ENCODE assay signal across 1 cellular context in the genomic region with DNA sequence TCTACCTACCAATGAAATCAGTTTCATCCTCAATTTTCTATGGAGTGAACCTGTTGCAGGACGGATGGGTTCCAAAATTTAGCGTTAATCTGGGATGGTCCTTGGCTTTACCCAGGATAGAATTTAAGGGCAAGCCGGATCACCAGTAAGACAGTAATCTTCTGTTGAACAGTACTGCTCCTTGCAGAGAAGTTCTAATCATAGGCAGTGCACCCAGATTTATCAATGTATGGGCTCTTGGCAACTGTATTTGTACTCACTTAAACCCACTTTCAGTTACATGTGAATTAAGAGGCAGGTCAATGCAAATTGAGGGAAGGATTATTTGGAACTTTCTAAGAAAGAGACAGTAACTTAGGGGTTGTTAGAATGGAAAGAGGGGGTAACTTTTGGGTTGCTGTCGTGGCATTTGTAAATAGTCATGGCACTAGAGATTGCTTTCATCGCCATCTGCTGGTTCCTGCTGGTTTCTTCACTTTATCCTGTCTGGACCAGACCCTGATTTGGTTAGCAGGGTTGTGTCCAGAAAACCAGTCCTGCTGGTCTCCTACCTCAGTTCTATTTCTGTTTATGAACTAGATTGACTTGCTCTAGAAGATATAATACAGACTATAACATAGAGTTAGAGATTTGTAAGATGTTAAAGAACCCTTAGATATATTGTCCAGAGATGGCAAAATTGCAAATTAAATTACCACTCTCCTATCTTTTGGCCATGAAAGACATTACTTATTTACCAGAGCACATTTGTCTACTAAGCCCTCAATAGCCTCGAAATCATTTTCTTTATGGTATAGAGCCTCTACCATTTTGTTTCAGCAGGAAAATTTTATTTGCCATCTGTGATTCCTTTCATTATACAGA.
TF ChIP-seq lines count a peak whose summit lies in the region.

No MANE protein-coding gene starts in this region.

TF ChIP-seq in GM23338, 12 proteins besides CTCF, POLR2A, EP300 and RAD21 (continued from another document):
- TF ChIP-seq, protein P1, sequence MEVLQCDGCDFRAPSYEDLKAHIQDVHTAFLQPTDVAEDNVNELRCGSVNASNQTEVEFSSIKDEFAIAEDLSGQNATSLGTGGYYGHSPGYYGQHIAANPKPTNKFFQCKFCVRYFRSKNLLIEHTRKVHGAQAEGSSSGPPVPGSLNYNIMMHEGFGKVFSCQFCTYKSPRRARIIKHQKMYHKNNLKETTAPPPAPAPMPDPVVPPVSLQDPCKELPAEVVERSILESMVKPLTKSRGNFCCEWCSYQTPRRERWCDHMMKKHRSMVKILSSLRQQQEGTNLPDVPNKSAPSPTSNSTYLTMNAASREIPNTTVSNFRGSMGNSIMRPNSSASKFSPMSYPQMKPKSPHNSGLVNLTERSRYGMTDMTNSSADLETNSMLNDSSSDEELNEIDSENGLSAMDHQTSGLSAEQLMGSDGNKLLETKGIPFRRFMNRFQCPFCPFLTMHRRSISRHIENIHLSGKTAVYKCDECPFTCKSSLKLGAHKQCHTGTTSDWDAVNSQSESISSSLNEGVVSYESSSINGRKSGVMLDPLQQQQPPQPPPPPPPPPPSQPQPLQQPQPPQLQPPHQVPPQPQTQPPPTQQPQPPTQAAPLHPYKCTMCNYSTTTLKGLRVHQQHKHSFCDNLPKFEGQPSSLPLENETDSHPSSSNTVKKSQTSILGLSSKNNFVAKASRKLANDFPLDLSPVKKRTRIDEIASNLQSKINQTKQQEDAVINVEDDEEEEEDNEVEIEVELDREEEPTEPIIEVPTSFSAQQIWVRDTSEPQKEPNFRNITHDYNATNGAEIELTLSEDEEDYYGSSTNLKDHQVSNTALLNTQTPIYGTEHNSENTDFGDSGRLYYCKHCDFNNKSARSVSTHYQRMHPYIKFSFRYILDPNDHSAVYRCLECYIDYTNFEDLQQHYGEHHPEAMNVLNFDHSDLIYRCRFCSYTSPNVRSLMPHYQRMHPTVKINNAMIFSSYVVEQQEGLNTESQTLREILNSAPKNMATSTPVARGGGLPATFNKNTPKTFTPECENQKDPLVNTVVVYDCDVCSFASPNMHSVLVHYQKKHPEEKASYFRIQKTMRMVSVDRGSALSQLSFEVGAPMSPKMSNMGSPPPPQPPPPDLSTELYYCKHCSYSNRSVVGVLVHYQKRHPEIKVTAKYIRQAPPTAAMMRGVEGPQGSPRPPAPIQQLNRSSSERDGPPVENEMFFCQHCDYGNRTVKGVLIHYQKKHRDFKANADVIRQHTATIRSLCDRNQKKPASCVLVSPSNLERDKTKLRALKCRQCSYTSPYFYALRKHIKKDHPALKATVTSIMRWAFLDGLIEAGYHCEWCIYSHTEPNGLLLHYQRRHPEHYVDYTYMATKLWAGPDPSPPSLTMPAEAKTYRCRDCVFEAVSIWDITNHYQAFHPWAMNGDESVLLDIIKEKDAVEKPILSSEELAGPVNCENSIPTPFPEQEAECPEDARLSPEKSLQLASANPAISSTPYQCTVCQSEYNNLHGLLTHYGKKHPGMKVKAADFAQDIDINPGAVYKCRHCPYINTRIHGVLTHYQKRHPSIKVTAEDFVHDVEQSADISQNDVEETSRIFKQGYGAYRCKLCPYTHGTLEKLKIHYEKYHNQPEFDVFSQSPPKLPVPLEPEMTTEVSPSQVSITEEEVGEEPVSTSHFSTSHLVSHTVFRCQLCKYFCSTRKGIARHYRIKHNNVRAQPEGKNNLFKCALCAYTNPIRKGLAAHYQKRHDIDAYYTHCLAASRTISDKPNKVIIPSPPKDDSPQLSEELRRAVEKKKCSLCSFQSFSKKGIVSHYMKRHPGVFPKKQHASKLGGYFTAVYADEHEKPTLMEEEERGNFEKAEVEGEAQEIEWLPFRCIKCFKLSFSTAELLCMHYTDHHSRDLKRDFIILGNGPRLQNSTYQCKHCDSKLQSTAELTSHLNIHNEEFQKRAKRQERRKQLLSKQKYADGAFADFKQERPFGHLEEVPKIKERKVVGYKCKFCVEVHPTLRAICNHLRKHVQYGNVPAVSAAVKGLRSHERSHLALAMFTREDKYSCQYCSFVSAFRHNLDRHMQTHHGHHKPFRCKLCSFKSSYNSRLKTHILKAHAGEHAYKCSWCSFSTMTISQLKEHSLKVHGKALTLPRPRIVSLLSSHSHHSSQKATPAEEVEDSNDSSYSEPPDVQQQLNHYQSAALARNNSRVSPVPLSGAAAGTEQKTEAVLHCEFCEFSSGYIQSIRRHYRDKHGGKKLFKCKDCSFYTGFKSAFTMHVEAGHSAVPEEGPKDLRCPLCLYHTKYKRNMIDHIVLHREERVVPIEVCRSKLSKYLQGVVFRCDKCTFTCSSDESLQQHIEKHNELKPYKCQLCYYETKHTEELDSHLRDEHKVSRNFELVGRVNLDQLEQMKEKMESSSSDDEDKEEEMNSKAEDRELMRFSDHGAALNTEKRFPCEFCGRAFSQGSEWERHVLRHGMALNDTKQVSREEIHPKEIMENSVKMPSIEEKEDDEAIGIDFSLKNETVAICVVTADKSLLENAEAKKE (CRISPR knock-in tag; IDR thresholded peaks at IDR 0.05) = no peak
